ENCODE assay signal across 1 cellular context in genomic region chr4:119794681-119795080, GRCh38.
TF ChIP-seq lines count a peak whose summit lies in the region.

No MANE protein-coding gene starts in this region.

TF ChIP-seq in GM23338, 12 proteins besides CTCF, POLR2A, EP300 and RAD21 (continued from another document):
- TF ChIP-seq ZNF462 (CRISPR knock-in tag; IDR thresholded peaks at IDR 0.05), result no peak
- TF ChIP-seq NANOG (IDR thresholded peaks at IDR 0.05; ENCODE audit: borderline replicate concordance), result no peak
- TF ChIP-seq ZNF331 (CRISPR knock-in tag; IDR thresholded peaks at IDR 0.05; ENCODE audit: low read depth), result no peak
